Comparison of ENCODE assay signal across 1 cellular context in genomic region chr16:28822520-28823290, GRCh38.
TF ChIP-seq lines count a peak whose summit lies in the region.

TSS of gene ATXN2L (plus strand) at chr16:28822999. CDS start at chr16:28823260, 261 bp downstream.

TF ChIP-seq in K562, 482 proteins besides CTCF, POLR2A, EP300 and RAD21 (continued from another document and continues in another):
- TF ChIP-seq BCLAF1 (IDR thresholded peaks at IDR 0.05; ENCODE audit: borderline replicate concordance in 1 of 2, control insufficient read depth in 1 of 2, low read depth in 2 of 2, low read length in 1 of 2) (0 out of 4 replicates have a peak, but pooled peaks of 1 of the 2 experiments have one; percentile 69), SMAD2 (IDR thresholded peaks at IDR 0.05; ENCODE audit: low read depth, low read length) (no peak), PCBP1 (IDR thresholded peaks at IDR 0.05; ENCODE audit: low read depth, low read length, poor library complexity, severe bottlenecking) (peak; percentile 100), FUS (optimal IDR thresholded peaks at IDR 0.05; ENCODE audit: low read depth, low read length) (peak; percentile 71), ZNF384 (IDR thresholded peaks at IDR 0.05; ENCODE audit: low read depth, low read length) (no peak), TCFL5 (CRISPR knock-in tag; conservative IDR thresholded peaks at IDR 0.05) (no peak), KHSRP (IDR thresholded peaks at IDR 0.05) (no peak), THRAP3 (IDR thresholded peaks at IDR 0.05; ENCODE audit: borderline replicate concordance) (no peak), KDM4B (IDR thresholded peaks at IDR 0.05; ENCODE audit: borderline replicate concordance in 2 of 2, low read depth in 1 of 2) (0 out of 4 replicates have a peak, but pooled peaks of 1 of the 2 experiments have one; percentile 2), VEZF1 (CRISPR knock-in tag; IDR thresholded peaks at IDR 0.05) (peak; percentile 99), ZNF212 (CRISPR knock-in tag; IDR thresholded peaks at IDR 0.05) (0 out of 2 replicates have a peak, but pooled peaks have one; percentile 48), NCOA6 (IDR thresholded peaks at IDR 0.05) (peak; percentile 100), ESRRA (IDR thresholded peaks at IDR 0.05; ENCODE audit: borderline replicate concordance, low read depth) (peak; percentile 41; the same call in 1 of the 2 replicates), RB1 (IDR thresholded peaks at IDR 0.05; ENCODE audit: low read depth) (peak; percentile 93), ELK3 (CRISPR knock-in tag; IDR thresholded peaks at IDR 0.05) (peak; percentile 38; the same call in 1 of the 2 replicates), TRIM25 (IDR thresholded peaks at IDR 0.05; ENCODE audit: borderline replicate concordance) (no peak), HDGF (IDR thresholded peaks at IDR 0.05) (no peak), ZBTB9 (CRISPR knock-in tag; IDR thresholded peaks at IDR 0.05) (peak; percentile 70; the same call in 1 of the 2 replicates), ZNF224 (CRISPR knock-in tag; IDR thresholded peaks at IDR 0.05) (no peak), SMAD1 (IDR thresholded peaks at IDR 0.05; ENCODE audit: low read depth, low read length, partially characterized antibody) (peak; percentile 76), ZNF324 (CRISPR knock-in tag; IDR thresholded peaks at IDR 0.05) (no peak), MEIS2 (IDR thresholded peaks at IDR 0.05; ENCODE audit: partially characterized antibody) (no peak), PRDM10 (IDR thresholded peaks at IDR 0.05; ENCODE audit: partially characterized antibody) (peak; percentile 11), CBX1 (IDR thresholded peaks at IDR 0.05; ENCODE audit: low read depth) (peak; percentile 87), SMARCA4 (IDR thresholded peaks at IDR 0.05) (no peak), ZNF511 (CRISPR knock-in tag; IDR thresholded peaks at IDR 0.05) (0 out of 2 replicates have a peak, but pooled peaks have one; percentile 64), ZFP1 (CRISPR knock-in tag; IDR thresholded peaks at IDR 0.05) (peak; percentile 53; the same call in 1 of the 2 replicates), ZBTB7A (IDR thresholded peaks at IDR 0.05; ENCODE audit: borderline replicate concordance, control insufficient read depth, low read depth, low read length) (peak; percentile 83), ZNF644 (tag; IDR thresholded peaks at IDR 0.05; ENCODE audit: low read depth) (0 out of 2 replicates have a peak, but pooled peaks have one; percentile 44), FOS (IDR thresholded peaks at IDR 0.05; ENCODE audit: extremely low read depth, insufficient read length) (no peak), MLX (CRISPR knock-in tag; conservative IDR thresholded peaks at IDR 0.05) (0 out of 4 replicates have a peak, but pooled peaks of 1 of the 2 experiments have one; percentile 61), ELF1 (tag; IDR thresholded peaks at IDR 0.05) (peak; percentile 58), ELK1 (CRISPR knock-in tag; IDR thresholded peaks at IDR 0.05) (no peak), SAFB (IDR thresholded peaks at IDR 0.05; ENCODE audit: borderline replicate concordance, low read depth, low read length) (peak; percentile 89), SPI1 (IDR thresholded peaks at IDR 0.05; ENCODE audit: borderline replicate concordance, low read depth, low read length) (peak; percentile 47; the same call in 1 of the 2 replicates), SMAD3 (CRISPR knock-in tag; conservative IDR thresholded peaks at IDR 0.05) (peak; percentile 58; the same call in 1 of the 2 replicates), NFIX (CRISPR knock-in tag; IDR thresholded peaks at IDR 0.05; ENCODE audit: low read depth) (no peak), ZNF184 (CRISPR knock-in tag; IDR thresholded peaks at IDR 0.05) (no peak), OTX1 (CRISPR knock-in tag; IDR thresholded peaks at IDR 0.05) (peak; percentile 83; the same call in 1 of the 2 replicates), ETV1 (tag; conservative IDR thresholded peaks at IDR 0.05; ENCODE audit: low read depth) (0 out of 2 replicates have a peak, but pooled peaks have one; percentile 40), THAP12 (CRISPR knock-in tag; IDR thresholded peaks at IDR 0.05) (peak; percentile 93), GMEB1 (CRISPR knock-in tag; IDR thresholded peaks at IDR 0.05) (peak; percentile 100)
